In genomic region chr15:41603411-41603935, GRCh38 we compare ENCODE assay signal across 1 cellular context.
TF ChIP-seq lines count a peak whose summit lies in the region.

No MANE protein-coding gene starts in this region.

TF ChIP-seq in HepG2, 621 proteins besides CTCF, POLR2A, EP300 and RAD21:
- TF ChIP-seq ZC3H4 (CRISPR knock-in tag; IDR thresholded peaks at IDR 0.05; ENCODE audit: borderline replicate concordance) (no peak), MTA3 (CRISPR knock-in tag; IDR thresholded peaks at IDR 0.05) (no peak), ZHX2 (IDR thresholded peaks at IDR 0.05; ENCODE audit: low read depth) (no peak), ZHX2 (CRISPR knock-in tag; IDR thresholded peaks at IDR 0.05; ENCODE audit: borderline replicate concordance) (no peak), IKZF4 (CRISPR knock-in tag; IDR thresholded peaks at IDR 0.05; ENCODE audit: borderline replicate concordance, low read depth, not compliant biosample characterization) (peak; percentile 40), ZNF101 (CRISPR knock-in tag; IDR thresholded peaks at IDR 0.05; ENCODE audit: borderline replicate concordance, low read depth) (no peak), ZNF883 (CRISPR knock-in tag; IDR thresholded peaks at IDR 0.05; ENCODE audit: not compliant biosample characterization) (no peak)
